In genomic region chrX:149871940-149872339, GRCh38 we compare ENCODE assay signal across 9 cellular contexts. TPM values are rescaled to one million over a fixed set of nuclear protein-coding genes. Genes with fewer than 3 reads are reported as not detected.
DNase-seq lines count a peak whose midpoint lies in the region; TF ChIP-seq lines count a peak whose summit lies in the region.
"Had no signal": no experiment of that assay in that cellular context is flagged by ENCODE, and none has a peak within 500 bp of the region (broad histone marks: within the 10 kb centered on the region; RNA-seq: fewer than 3 reads in every experiment).

No MANE protein-coding gene starts in this region.

- H3K9me3 Mint-ChIP-seq in activated T-cell treated with anti-CD3 and anti-CD28 coated beads, Interleukin-2, amount 50 U/mL, for 24 hours, result no peaks in the 10 kb centered on the region

- H3K4me3 Mint-ChIP-seq in activated T-cell treated with anti-CD3 and anti-CD28 coated beads, Interleukin-2, amount 50 U/mL, for 24 hours, result no peak overlapping the region

- H3K36me3 Mint-ChIP-seq in activated T-cell treated with anti-CD3 and anti-CD28 coated beads, Interleukin-2, amount 50 U/mL, for 24 hours (ENCODE audit: low read depth), result no peaks in the 10 kb centered on the region

- DNase-seq in H7 (peak; percentile 61), NCI-H1048 (lab: John Stamatoyannopoulos, UW) (peak; percentile 4), kidney tubule cell (ENCODE audit: low spot score) (peak; percentile 42), NCI-H1105 (lab: John Stamatoyannopoulos, UW) (no peak), NCI-H1694 (lab: John Stamatoyannopoulos, UW) (no peak)
- peak; percentile 81 for DNase-seq in activated T-cell treated with anti-CD3 and anti-CD28 coated beads, Interleukin-2, amount 50 U/mL, for 24 hours
- DNase-seq in stimulated activated CD8-positive, alpha-beta memory T cell treated with anti-CD3 and anti-CD28 coated beads, Interleukin-7, amount 100 ng/mL, for 48 hours (ENCODE audit: extremely low read depth in 1 of 2, low read depth in 1 of 2), result peak; percentile 53 to 58

- no peak overlapping the region for H3K27ac Mint-ChIP-seq in activated T-cell treated with anti-CD3 and anti-CD28 coated beads, Interleukin-2, amount 50 U/mL, for 24 hours

- peaks cover 44% of the 10 kb centered on the region for H3K27me3 Mint-ChIP-seq in activated T-cell treated with anti-CD3 and anti-CD28 coated beads, Interleukin-2, amount 50 U/mL, for 24 hours

- H3K4me1 Mint-ChIP-seq in activated T-cell treated with anti-CD3 and anti-CD28 coated beads, Interleukin-2, amount 50 U/mL, for 24 hours (ENCODE audit: low read depth), result peaks cover 4% of the 10 kb centered on the region

- no peak overlapping the region for H3K4me3 ChIP-seq in H7 (ENCODE audit: insufficient read depth, low read depth, low read length)

- no peaks in the 10 kb centered on the region for H3K27me3 ChIP-seq in H7 (ENCODE audit: control insufficient read depth, insufficient read depth, low read length)

- H3K36me3 ChIP-seq in H7 (replicated peaks; ENCODE audit: control insufficient read depth, insufficient read depth, low read length), result no peaks in the 10 kb centered on the region

- TF ChIP-seq CTCF in GM12873 (IDR thresholded peaks at IDR 0.05; ENCODE audit: insufficient read depth, low read depth, low read length, missing control alignments), result peak; percentile 84

RNA-seq across cellular contexts. Expression of gene MAGEA8, which starts 9.0 kb away (rescaled TPM):
- total RNA-seq in H7 (2014; rRNA removed; shearing (Covaris generic)), result not detected in 2 replicates
- total RNA-seq: temporal lobe had no signal

RNA-seq across cellular contexts. Expression of gene HSFX4, which starts 57.4 kb away (rescaled TPM):
- total RNA-seq in H7 (2014; rRNA removed; shearing (Covaris generic)), result not detected in 2 replicates
- total RNA-seq: temporal lobe had no signal

Comparison
In these comparisons a context has a peak if more than half of its experiments do, and no peak if none do; other contexts are left out.
1. DNase-seq: peak in H7 (single experiment), NCI-H1048 (single experiment), activated T-cell treated with anti-CD3 and anti-CD28 coated beads, Interleukin-2, amount 50 U/mL, for 24 hours (single experiment), kidney tubule cell (single experiment) and stimulated activated CD8-positive, alpha-beta memory T cell treated with anti-CD3 and anti-CD28 coated beads, Interleukin-7, amount 100 ng/mL, for 48 hours (2 of 2); none in NCI-H1105 (single experiment) and NCI-H1694 (single experiment).